34 cellular contexts compared by ENCODE assay signal in the genomic region with DNA sequence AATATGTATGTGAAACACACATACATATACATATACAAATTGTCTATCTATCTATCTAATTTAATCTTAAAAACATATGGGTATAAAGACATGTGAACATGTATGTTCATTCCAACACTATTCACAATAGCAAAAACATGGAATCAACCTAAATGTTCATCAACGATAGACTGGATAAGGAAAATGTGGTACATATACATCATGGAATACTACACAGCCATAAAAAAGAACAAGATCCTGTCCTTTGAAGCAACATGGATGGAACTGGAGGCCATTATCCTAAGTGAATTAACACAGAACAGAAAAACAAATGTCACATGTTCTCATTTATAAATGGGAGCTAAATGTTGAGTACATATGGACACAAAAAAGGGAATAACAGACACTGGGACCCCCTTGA. TPM values are rescaled to one million over a fixed set of nuclear protein-coding genes. Genes with fewer than 3 reads are reported as not detected.
"Had no signal": no experiment of that assay in that cellular context is flagged by ENCODE, and none has a peak within 500 bp of the region (broad histone marks: within the 10 kb centered on the region; RNA-seq: fewer than 3 reads in every experiment).

No MANE protein-coding gene starts in this region.

- H3K9me3 ChIP-seq: ascending aorta, breast epithelium, Peyer's patch, SJSA1 had no signal

- DNase-seq: activated CD4-positive, alpha-beta memory T cell treated with anti-CD3 and anti-CD28 coated beads, Interleukin-2, amount 10 ng/mL, durations not matched to agents 7 days and 5 days; activated CD4-positive, alpha-beta T cell treated with anti-CD3 and anti-CD28 coated beads for 1 hour; activated CD4-positive, alpha-beta T cell treated with anti-CD3 and anti-CD28 coated beads for 48 hours; activated CD4-positive, CD25-positive, alpha-beta regulatory T cell; activated CD8-positive, alpha-beta memory T cell treated with anti-CD3 and anti-CD28 coated beads for 24 hours; activated gamma-delta T cell; activated naive CD4-positive, alpha-beta T cell treated with Interleukin-2 at 50 U/mL for 16 hours; activated naive CD8-positive, alpha-beta T cell treated with anti-CD3 and anti-CD28 coated beads, Interleukin-2, amount 10 ng/mL, durations not matched to agents 7 days and 5 days; activated T-cell treated with anti-CD3 and anti-CD28 coated beads, Interleukin-2, amount 50 U/mL, for 24 hours; amygdala; NCI-H1105; NCI-H1417 treated with DMSO at 0.1 percent for 48 hours; NCI-H187 treated with DMSO at 0.1 percent for 48 hours; NCI-H2081; NCI-H226; NCI-H446 treated with DMSO at 0.1 percent for 48 hours; NCI-H524; NCI-H69; PC-3; RPMI8226; SHP77 treated with DMSO at 0.1 percent for 48 hours; SW 1271; T-helper 1 cell; T-helper 2 cell; T-helper 9 cell had no signal

- H3K36me3 ChIP-seq: ascending aorta, breast epithelium, Peyer's patch, SJSA1 had no signal

- H3K27ac ChIP-seq: ascending aorta, breast epithelium, coronary artery, SJSA1, VCaP had no signal

- ATAC-seq: PC-3 had no signal

- H3K27me3 ChIP-seq: ascending aorta, breast epithelium, Peyer's patch, SJSA1 had no signal

- H3K4me1 ChIP-seq: ascending aorta, breast epithelium had no signal

- H3K4me3 ChIP-seq: ascending aorta, breast epithelium, coronary artery, Peyer's patch, SJSA1 had no signal

RNA-seq across cellular contexts. Expression of gene CCR9, which starts 5.8 kb away (rescaled TPM):
- total RNA-seq: activated T-helper 2 cell treated with anti-CD3 and anti-CD28 coated beads, Interferon-gamma antibody, Interleukin-2, Interleukin-4, amounts not matched to agents 10 μg/mL and 5 μg/mL and 100 μg/mL, durations not matched to agents 14 hours and 24 hours and 36 hours; ascending aorta; breast epithelium; cardiac septum; MCF 10A; PC-3; SJSA1 had no signal

RNA-seq across cellular contexts. Expression of gene CXCR6, which starts 51.1 kb away (rescaled TPM):
- total RNA-seq: MCF 10A, PC-3, SJSA1 had no signal
